In the genomic region with DNA sequence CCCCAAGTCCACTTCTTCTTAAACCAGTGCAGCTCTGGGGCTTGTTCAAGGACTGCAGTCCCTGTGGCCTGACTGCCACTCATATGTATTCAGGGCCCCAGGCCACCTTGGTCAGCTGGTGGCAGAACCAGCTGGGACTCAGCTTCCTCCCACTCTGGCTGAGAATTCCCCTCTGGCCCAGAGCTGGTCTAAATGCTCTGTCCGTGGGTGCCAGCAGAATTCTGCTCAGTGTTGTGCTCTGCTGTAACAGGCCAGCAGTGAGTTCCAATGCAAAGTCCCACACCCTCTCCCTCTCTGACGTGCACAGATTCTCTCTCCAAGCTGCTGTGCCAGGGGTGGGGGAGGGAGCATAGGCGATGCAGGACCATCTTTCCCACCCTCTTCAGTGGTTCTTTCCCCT, we compare ENCODE assay signal across 12 cellular contexts.
"Had no signal": no experiment of that assay in that cellular context is flagged by ENCODE, and none has a peak within 500 bp of the region (broad histone marks: within the 10 kb centered on the region; RNA-seq: fewer than 3 reads in every experiment).

No MANE protein-coding gene starts in this region.

- DNase-seq: activated CD4-positive, alpha-beta T cell treated with anti-CD3 and anti-CD28 coated beads, Interleukin-2, amount 50 U/mL, for 4 hours; activated CD4-positive, CD25-positive, alpha-beta regulatory T cell treated with anti-CD3 and anti-CD28 coated beads, Interleukin-2, amount 50 U/mL, for 72 hours; activated gamma-delta T cell treated with Interleukin-2 at 50 U/mL for 16 hours; activated T-cell treated with anti-CD3 and anti-CD28 coated beads, Interleukin-2, amount 50 U/mL, for 48 hours; colonic mucosa; effector memory CD4-positive, alpha-beta T cell; naive thymus-derived CD4-positive, alpha-beta T cell; sigmoid colon; stimulated activated CD4-positive, alpha-beta T cell treated with anti-CD3 and anti-CD28 coated beads, Interleukin-4, amount 100 ng/mL, for 1 hour; stimulated activated CD8-positive, alpha-beta memory T cell treated with anti-CD3 and anti-CD28 coated beads, Interleukin-4, amount 100 ng/mL, for 48 hours had no signal

- ATAC-seq: naive thymus-derived CD4-positive, alpha-beta T cell had no signal

- H3K9me3 ChIP-seq: colonic mucosa, neutrophil, sigmoid colon had no signal

- H3K4me3 ChIP-seq: colonic mucosa, sigmoid colon had no signal

- H3K27me3 ChIP-seq: colonic mucosa, neutrophil, sigmoid colon had no signal

- H3K4me1 ChIP-seq: colonic mucosa, sigmoid colon had no signal

- H3K36me3 ChIP-seq: colonic mucosa had no signal

- H3K27ac ChIP-seq: colonic mucosa, epithelial cell of prostate, sigmoid colon had no signal
